ENCODE assay signal across 16 cellular contexts in the genomic region with DNA sequence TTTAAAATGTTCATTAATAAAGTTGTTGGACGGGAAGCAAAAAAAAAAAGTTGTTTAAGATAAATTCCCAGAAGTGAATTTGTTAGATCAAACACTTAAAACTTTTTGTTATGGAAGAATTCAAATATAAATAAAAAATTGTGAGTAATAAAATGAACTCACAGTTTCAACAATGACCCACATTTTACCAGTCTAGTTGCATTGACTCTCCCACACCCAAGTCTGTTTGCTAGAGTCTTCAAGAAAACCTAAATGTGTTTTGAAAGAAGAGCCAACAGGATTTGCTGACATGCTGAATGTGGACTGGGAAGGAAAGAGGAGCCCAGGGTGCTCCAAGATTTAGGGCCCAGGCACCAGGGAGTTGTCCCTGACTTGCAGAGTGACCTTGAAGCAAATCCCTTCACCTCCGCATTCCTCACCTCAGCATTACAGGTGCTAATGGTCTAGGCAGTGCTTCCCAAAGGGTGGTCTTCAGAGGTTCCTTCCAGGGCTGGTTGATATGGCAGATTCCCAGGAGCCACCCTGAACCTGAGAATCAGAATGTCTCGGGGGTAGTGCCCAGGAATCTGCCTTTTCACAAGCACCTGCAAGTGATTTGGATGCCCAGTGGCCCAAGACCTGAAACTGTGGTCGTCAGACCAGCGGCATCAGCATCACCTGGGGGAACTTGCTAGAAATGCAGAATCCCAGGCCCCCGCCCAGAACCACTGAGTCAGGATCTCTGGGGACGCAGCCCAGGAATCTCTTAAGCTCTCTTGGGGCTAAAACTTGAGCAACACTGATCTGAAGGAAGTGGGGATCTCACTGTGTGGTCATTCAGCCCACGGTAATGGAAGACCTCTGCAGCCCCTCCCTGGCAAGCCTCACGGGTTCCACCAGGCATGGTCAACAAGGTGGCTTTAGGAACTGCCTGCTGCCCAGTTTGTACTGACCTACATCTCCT. TPM values are rescaled to one million over a fixed set of nuclear protein-coding genes. Genes with fewer than 3 reads are reported as not detected.
DNase-seq lines count a peak whose midpoint lies in the region; ATAC-seq and TF ChIP-seq lines count a peak whose summit lies in the region.
"Had no signal": no experiment of that assay in that cellular context is flagged by ENCODE, and none has a peak within 500 bp of the region (broad histone marks: within the 10 kb centered on the region; RNA-seq: fewer than 3 reads in every experiment).

No MANE protein-coding gene starts in this region.

- H3K27me3 Mint-ChIP-seq in activated CD4-positive, alpha-beta T cell treated with anti-CD3 and anti-CD28 coated beads for 36 hours, result no peaks in the 10 kb centered on the region
- peaks cover 1% of the 10 kb centered on the region for H3K27me3 Mint-ChIP-seq in GM23338 (ENCODE audit: insufficient read depth, low read depth, poor library complexity)
- H3K27me3 Mint-ChIP-seq in WTC11 (ENCODE audit: low read depth), result no peaks in the 10 kb centered on the region

- no peak for ATAC-seq in activated CD4-positive, alpha-beta T cell treated with anti-CD3 and anti-CD28 coated beads for 36 hours
- ATAC-seq in GM23338 (peak; percentile 52; the same call in 2 of the 3 replicates), WTC11 (peak; percentile 41; the same call in 1 of the 2 replicates), left lobe of liver (no peak), Right ventricle myocardium inferior (no peak)

- H3K9ac ChIP-seq in mesendoderm (ENCODE audit: low read length), result no peak overlapping the region

- H2BK5ac ChIP-seq in mesendoderm (ENCODE audit: low read length), result no peak overlapping the region

- H4K5ac ChIP-seq in mesendoderm (ENCODE audit: low read length), result no peak overlapping the region

- H3K79me2 ChIP-seq in GM23338 (replicated peaks; ENCODE audit: insufficient read depth) (no peaks in the 10 kb centered on the region), mesendoderm (ENCODE audit: control insufficient read depth, insufficient read depth, low read length) (no peaks in the 10 kb centered on the region)

- intact Hi-C loops in activated CD4-positive, alpha-beta T cell treated with anti-CD3 and anti-CD28 coated beads for 36 hours (cut with DNase I, micrococcal nuclease), result no loop called here
- intact Hi-C loops in Right ventricle myocardium inferior (cut with DNase I), result no loop called here

- H3K4me2 ChIP-seq in GM23338 (no peak overlapping the region), mesendoderm (ENCODE audit: low read length) (no peak overlapping the region)

- no peaks in the 10 kb centered on the region for H3K79me1 ChIP-seq in mesendoderm (ENCODE audit: low read length)

- H2BK15ac ChIP-seq in mesendoderm (replicated peaks; ENCODE audit: low read depth), result no peak overlapping the region

- H3K27ac Mint-ChIP-seq in activated CD4-positive, alpha-beta T cell treated with anti-CD3 and anti-CD28 coated beads for 36 hours, result peak overlapping the region; percentile 24
- no peak overlapping the region for H3K27ac Mint-ChIP-seq in GM23338
- no peak overlapping the region for H3K27ac Mint-ChIP-seq in WTC11
- H3K27ac Mint-ChIP-seq: HFFc6 had no signal

- no peak overlapping the region for H4K8ac ChIP-seq in mesendoderm (ENCODE audit: low read depth, low read length)

- H3K27me3 ChIP-seq in GM23338 (ENCODE audit: insufficient read depth) (no peaks in the 10 kb centered on the region), mesendoderm (ENCODE audit: insufficient read depth, low read length, poor library complexity) (no peaks in the 10 kb centered on the region)

- no peak overlapping the region for H3K18ac ChIP-seq in mesendoderm (ENCODE audit: low read length)

- H3K4me1 ChIP-seq in GM23338 (ENCODE audit: insufficient read depth), result peaks cover 14% of the 10 kb centered on the region; the same call in 1 of the 2 replicates
- H3K4me1 ChIP-seq in mesendoderm (ENCODE audit: control insufficient read depth, low read depth, low read length), result peaks cover 1% of the 10 kb centered on the region

- H3K4me3 ChIP-seq in GM23338 (no peak overlapping the region), mesendoderm (ENCODE audit: low read length) (no peak overlapping the region)

- H3K36me3 Mint-ChIP-seq in activated CD4-positive, alpha-beta T cell treated with anti-CD3 and anti-CD28 coated beads for 36 hours (ENCODE audit: low read depth), result peaks cover 29% of the 10 kb centered on the region
- H3K36me3 Mint-ChIP-seq in GM23338 (ENCODE audit: low read depth) (peaks cover 16% of the 10 kb centered on the region), WTC11 (peaks cover 13% of the 10 kb centered on the region)

- H3K4me3 Mint-ChIP-seq in activated CD4-positive, alpha-beta T cell treated with anti-CD3 and anti-CD28 coated beads for 36 hours, result no peak overlapping the region
- no peak overlapping the region for H3K4me3 Mint-ChIP-seq in GM23338
- no peak overlapping the region for H3K4me3 Mint-ChIP-seq in WTC11
- H3K4me3 Mint-ChIP-seq: HFFc6 had no signal

- no peaks in the 10 kb centered on the region for H3K9me2 ChIP-seq in GM23338 (ENCODE audit: insufficient read depth)

- H3K9me3 Mint-ChIP-seq in activated CD4-positive, alpha-beta T cell treated with anti-CD3 and anti-CD28 coated beads for 36 hours (ENCODE audit: low read depth), result no peaks in the 10 kb centered on the region
- H3K9me3 Mint-ChIP-seq in GM23338, result no peaks in the 10 kb centered on the region
- no peaks in the 10 kb centered on the region for H3K9me3 Mint-ChIP-seq in WTC11
- H3K9me3 Mint-ChIP-seq: HFFc6 had no signal

- TF ChIP-seq CTCF in GM23338 (conservative IDR thresholded peaks at IDR 0.05; ENCODE audit: low read depth in 2 of 2) (no peak), WTC11 (IDR thresholded peaks at IDR 0.05) (no peak)

- H3K36me3 ChIP-seq in GM23338 (ENCODE audit: insufficient read depth) (no peaks in the 10 kb centered on the region; the same call in 1 of the 2 replicates), mesendoderm (ENCODE audit: control insufficient read depth, insufficient read depth, low read length) (no peaks in the 10 kb centered on the region)

- no peaks in the 10 kb centered on the region; the same call in 1 of the 2 replicates for H4K20me1 ChIP-seq in GM23338 (replicated peaks; ENCODE audit: insufficient read depth)

- no peak overlapping the region for H2BK120ac ChIP-seq in mesendoderm (ENCODE audit: low read depth, low read length)

- no peak for DNase-seq in activated CD4-positive, alpha-beta T cell treated with anti-CD3 and anti-CD28 coated beads for 36 hours
- no peak for DNase-seq in activated CD4-positive, alpha-beta T cell treated with anti-CD3 and anti-CD28 coated beads, Interleukin-2, amount 50 U/mL, for 48 hours
- peak; percentile 53 for DNase-seq in GM23338 (ENCODE audit: low spot score)
- no peak for DNase-seq in WTC11 (ENCODE audit: low spot score)
- peak; percentile 18 for DNase-seq in mesendoderm
- DNase-seq in left lobe of liver (ENCODE audit: low spot score), result no peak
- DNase-seq in ACHN, result no peak
- no peak for DNase-seq in Right ventricle myocardium inferior (ENCODE audit: missing footprints)
- DNase-seq: COR-L47, DMS153, HFFc6, KBM-7, NCI-H1105, NCI-H187 had no signal

- H2AK5ac ChIP-seq in mesendoderm (ENCODE audit: low read length), result no peak overlapping the region

- no peak overlapping the region for H3K23ac ChIP-seq in mesendoderm (ENCODE audit: low read length)

- WGBS in mesendoderm (ENCODE audit: extremely low coverage, insufficient coverage, low lambda C conversion rate), result 100% methylated on average over 1 of the region's 9 CpGs

- H3K27ac ChIP-seq in GM23338 (ENCODE audit: low read depth) (no peak overlapping the region), mesendoderm (ENCODE audit: low read depth, low read length) (no peak overlapping the region)
- H3K27ac ChIP-seq: 22Rv1, C4-2B had no signal

- no peak overlapping the region for H2AFZ ChIP-seq in GM23338

- peaks cover 35% of the 10 kb centered on the region for H3K4me1 Mint-ChIP-seq in activated CD4-positive, alpha-beta T cell treated with anti-CD3 and anti-CD28 coated beads for 36 hours
- H3K4me1 Mint-ChIP-seq in GM23338, result peaks cover 13% of the 10 kb centered on the region
- H3K4me1 Mint-ChIP-seq in WTC11, result peaks cover 15% of the 10 kb centered on the region

- peaks cover 10% of the 10 kb centered on the region; the same call in 1 of the 2 replicates for H3F3A ChIP-seq in GM23338 (replicated peaks; ENCODE audit: low read depth)

- H3K56ac ChIP-seq in mesendoderm (ENCODE audit: low read length), result no peak overlapping the region

- in situ Hi-C loops in ACHN (cut with HindIII; ENCODE audit: low pct_ligation_motif_present, low pct_unique_long_range_greater_than_20kb, low sequenced_read_pairs), result no loop called here

- CTCF ChIA-PET in activated CD4-positive, alpha-beta T cell treated with anti-CD3 and anti-CD28 coated beads for 36 hours (lab: Charles Lee), result no interaction called here
- CTCF ChIA-PET in WTC11 (lab: Charles Lee), result interaction anchor here (0.6 kb wide), 1 partner anchor 16 kb away, joined by 3 read pairs; no protein-coding TSS in a partner anchor

- no peak overlapping the region for H3K4ac ChIP-seq in mesendoderm (ENCODE audit: low read depth, low read length)

- POLR2A ChIA-PET in activated CD4-positive, alpha-beta T cell treated with anti-CD3 and anti-CD28 coated beads for 36 hours (lab: Charles Lee), result no interaction called here
- POLR2A ChIA-PET in WTC11 (lab: Charles Lee), result no interaction called here

TF ChIP-seq in WTC11, 78 proteins besides CTCF, POLR2A, EP300 and RAD21 (continues in another document):
- TF ChIP-seq GABPB1 (CRISPR knock-in tag; IDR thresholded peaks at IDR 0.05), result no peak
- no peak for TF ChIP-seq TEAD1 (CRISPR knock-in tag; IDR thresholded peaks at IDR 0.05)

RNA-seq across cellular contexts. Expression of a gene that starts 31.1 kb away (rescaled TPM):
- total RNA-seq in activated CD4-positive, alpha-beta T cell treated with anti-CD3 and anti-CD28 coated beads for 36 hours, result 10 to 100 TPM; 51.8 to 54.3 TPM
- total RNA-seq in GM23338 (2014; rRNA removed; shearing (Covaris generic)), result 34.0 and 34.8 TPM in 2 replicates
- 9.3 and 10.3 TPM in 2 replicates for polyA plus RNA-seq in GM23338 (2016; fragmentation: Nextera tagmentation; extraction: Ambion mirVana)
- 23.4 to 29.4 TPM (median 25.2 TPM) in 3 replicates for total RNA-seq in WTC11 (2021)
- polyA plus RNA-seq in mesendoderm (2013, experiment 1 of 2), result 20.6 TPM
- polyA plus RNA-seq in mesendoderm (2013, experiment 2 of 2), result 20.1 TPM
- total RNA-seq in left lobe of liver, result 39.2 TPM
- total RNA-seq in Right ventricle myocardium inferior, result 24.5 TPM

RNA-seq across cellular contexts. Expression of a gene that starts 31.2 kb away (rescaled TPM):
- total RNA-seq in activated CD4-positive, alpha-beta T cell treated with anti-CD3 and anti-CD28 coated beads for 36 hours, result 10 to 100 TPM; 89.1 to 98.2 TPM
- 28.2 and 32.0 TPM in 2 replicates for total RNA-seq in GM23338 (2014; rRNA removed; shearing (Covaris generic))
- polyA plus RNA-seq in GM23338 (2016; fragmentation: Nextera tagmentation; extraction: Ambion mirVana), result 13.2 and 14.1 TPM in 2 replicates
- total RNA-seq in WTC11 (2021) (21.4 to 22.6 TPM (median 22.6 TPM) in 3 replicates), left lobe of liver (2.8 TPM), Right ventricle myocardium inferior (6.0 TPM)
- 29.7 TPM for polyA plus RNA-seq in mesendoderm (2013, experiment 1 of 2)
- polyA plus RNA-seq in mesendoderm (2013, experiment 2 of 2), result 28.8 TPM

RNA-seq across cellular contexts. Expression of a gene that starts 38.7 kb away (rescaled TPM):
- 10 to 100 TPM; 39.9 to 40.7 TPM for total RNA-seq in activated CD4-positive, alpha-beta T cell treated with anti-CD3 and anti-CD28 coated beads for 36 hours
- total RNA-seq in GM23338 (2014; rRNA removed; shearing (Covaris generic)), result 22.8 and 23.6 TPM in 2 replicates
- polyA plus RNA-seq in GM23338 (2016; fragmentation: Nextera tagmentation; extraction: Ambion mirVana), result 6.1 TPM in 2 replicates
- total RNA-seq in WTC11 (2021) (18.2 to 21.5 TPM (median 18.4 TPM) in 3 replicates), left lobe of liver (19.3 TPM), Right ventricle myocardium inferior (9.6 TPM)
- polyA plus RNA-seq in mesendoderm (2013, experiment 1 of 2), result 17.6 TPM
- 17.3 TPM for polyA plus RNA-seq in mesendoderm (2013, experiment 2 of 2)

Comparison
In these comparisons a context has a peak if more than half of its experiments do, and no peak if none do; other contexts are left out.
1. ATAC-seq: peak in GM23338 (single experiment) and WTC11 (single experiment); none in activated CD4-positive, alpha-beta T cell treated with anti-CD3 and anti-CD28 coated beads for 36 hours (single experiment), left lobe of liver (single experiment) and Right ventricle myocardium inferior (single experiment).
2. DNase-seq: peak in GM23338 (single experiment) and mesendoderm (single experiment); none in activated CD4-positive, alpha-beta T cell treated with anti-CD3 and anti-CD28 coated beads for 36 hours (single experiment), activated CD4-positive, alpha-beta T cell treated with anti-CD3 and anti-CD28 coated beads, Interleukin-2, amount 50 U/mL, for 48 hours (0 of 2), WTC11 (single experiment), left lobe of liver (single experiment), ACHN (single experiment) and Right ventricle myocardium inferior (single experiment).